In genomic region chr20:33739493-33739892, GRCh38 we compare ENCODE assay signal across 21 cellular contexts. TPM values are rescaled to one million over a fixed set of nuclear protein-coding genes. Genes with fewer than 3 reads are reported as not detected.
DNase-seq lines count a peak whose midpoint lies in the region; ATAC-seq, FAIRE-seq and TF ChIP-seq lines count a peak whose summit lies in the region.
"Had no signal": no experiment of that assay in that cellular context is flagged by ENCODE, and none has a peak within 500 bp of the region (broad histone marks: within the 10 kb centered on the region; RNA-seq: fewer than 3 reads in every experiment).

No MANE protein-coding gene starts in this region.

- H3K9ac ChIP-seq in HepG2 (ENCODE audit: insufficient read depth, low read depth, low read length) (no peak overlapping the region), H1 (replicated peaks in 1 of 4; ENCODE audit: extremely low read depth in 1 of 4, low read depth in 3 of 4, low read length in 3 of 4) (no peak overlapping the region), neuronal stem cell (ENCODE audit: low read depth, low read length, poor library complexity) (no peak overlapping the region)
- H3K9ac ChIP-seq: BLaER1 treated with 17β-estradiol and CSF1 and Interleukin-3, amounts not matched to agents 10 nM and 100 nM; GM23248 had no signal

- 56% methylated on average over 7 of the region's 7 CpGs for WGBS in HepG2 (ENCODE audit: low lambda C conversion rate)
- WGBS in right lobe of liver (ENCODE audit: insufficient coverage, low coverage, low lambda C conversion rate, missing lambda C conversion rate), result 89% methylated on average over 7 of the region's 7 CpGs
- 93% methylated on average over 7 of the region's 7 CpGs; no CpG with 5 or more reads in 1 of the 2 experiments for WGBS in H1 (ENCODE audit: extremely low coverage in 1 of 2, insufficient coverage in 1 of 2, insufficient read length in 1 of 2, insufficient replicate concordance in 2 of 2, low coverage in 1 of 2, low lambda C conversion rate in 2 of 2, missing lambda C conversion rate in 1 of 2), 2 experiments
- no CpG with 5 or more reads among the region's 7 CpGs for WGBS in neuronal stem cell (ENCODE audit: extremely low coverage in 2 of 2, insufficient read length in 2 of 2, insufficient replicate concordance in 1 of 2), 2 donors

- TF ChIP-seq EP300 in HepG2 (IDR thresholded peaks at IDR 0.05; ENCODE audit: low read depth in 2 of 2, low read length in 2 of 2) (no peak), HepG2 (CRISPR knock-in tag; IDR thresholded peaks at IDR 0.05; ENCODE audit: borderline replicate concordance) (no peak), H1 (IDR thresholded peaks at IDR 0.05; ENCODE audit: borderline replicate concordance in 1 of 2, low read depth in 2 of 2, low read length in 2 of 2) (no peak)

- intact Hi-C loops in HepG2 (cut with micrococcal nuclease; ENCODE audit: unreplicated experiment) (loop anchor here (10.0 kb wide), 1 partner anchor 295 kb away; the partner anchor contains the start of gene SNTA1), right lobe of liver (cut with DNase I) (no loop called here), Calu3 (cut with micrococcal nuclease; ENCODE audit: unreplicated experiment) (no loop called here)

- no peak overlapping the region for H3K18ac ChIP-seq in H1 (ENCODE audit: extremely low read depth, low read length)
- H3K18ac ChIP-seq in neuronal stem cell (ENCODE audit: low read length), result no peak overlapping the region

- H3K23ac ChIP-seq in H1 (ENCODE audit: insufficient read length) (no peak overlapping the region), neuronal stem cell (ENCODE audit: low read depth, low read length, poor library complexity) (no peak overlapping the region)

- no peak for DNase-seq in HepG2 (ENCODE audit: low spot score)
- no peak for DNase-seq in right lobe of liver
- no peak for DNase-seq in H1 (ENCODE audit: low read depth in 1 of 2, low spot score in 2 of 2)
- no peak for DNase-seq in neuronal stem cell (ENCODE audit: low spot score)
- no peak for DNase-seq in OCI-M1 (lab: John Stamatoyannopoulos, UW)
- no peak for DNase-seq in WERI-Rb-1
- no peak for DNase-seq in Calu3
- DNase-seq: BE2C; CD4-positive, alpha-beta T cell; CD8-positive, alpha-beta memory T cell; DMS79; GDM1; H9 had no signal

- H4K5ac ChIP-seq in H1 (ENCODE audit: insufficient read length, low read depth, low read length), result no peak overlapping the region

- H3K36me3 ChIP-seq in HepG2 (replicated peaks in 1 of 2; ENCODE audit: control insufficient read depth in 1 of 2, insufficient read depth in 2 of 2, low read length in 2 of 2), result no peaks in the 10 kb centered on the region
- no peaks in the 10 kb centered on the region for H3K36me3 ChIP-seq in right lobe of liver
- no peaks in the 10 kb centered on the region; a peak in 1 of 8 replicates for H3K36me3 ChIP-seq in H1 (ENCODE audit: control insufficient read depth in 2 of 4, insufficient read depth in 4 of 4, low read length in 3 of 4)
- H3K36me3 ChIP-seq in neuronal stem cell (replicated peaks in 1 of 2; ENCODE audit: control insufficient read depth in 2 of 2, insufficient read depth in 2 of 2, low read length in 2 of 2), result no peaks in the 10 kb centered on the region
- H3K36me3 ChIP-seq in WERI-Rb-1, result no peaks in the 10 kb centered on the region
- H3K36me3 ChIP-seq: BE2C had no signal

- H3K27ac Mint-ChIP-seq in Calu3 (ENCODE audit: unreplicated experiment), result no peak overlapping the region
- H3K27ac Mint-ChIP-seq: CD4-positive, alpha-beta T cell; CD8-positive, alpha-beta memory T cell had no signal

- POLR2A ChIA-PET in HepG2 (lab: Yijun Ruan, JAX) (no interaction called here), H1 (lab: Charles Lee; ENCODE audit: partially characterized antibody) (no interaction called here)

- no peak for TF ChIP-seq RAD21 in HepG2 (CRISPR knock-in tag; IDR thresholded peaks at IDR 0.05)
- TF ChIP-seq RAD21 in H1 (IDR thresholded peaks at IDR 0.05 in 1 of 2, conservative IDR thresholded peaks at IDR 0.05 in 1 of 2; ENCODE audit: low read depth in 2 of 2, low read length in 2 of 2), result no peak

- no peak; the same call in 2 of the 3 replicates for ATAC-seq in HepG2
- ATAC-seq in right lobe of liver, result no peak
- ATAC-seq: GM12878, HCT116 had no signal

- peaks cover 12% of the 10 kb centered on the region for H3K36me3 Mint-ChIP-seq in Calu3 (ENCODE audit: insufficient read depth, unreplicated experiment)

- H2BK12ac ChIP-seq in H1 (ENCODE audit: low read depth, low read length) (no peak overlapping the region), neuronal stem cell (ENCODE audit: low read length) (no peak overlapping the region)

- H3K27ac ChIP-seq in HepG2 (ENCODE audit: extremely low read length, insufficient read depth, low read length) (no peak overlapping the region), right lobe of liver (no peak overlapping the region), H1 (ENCODE audit: low read depth, low read length) (no peak overlapping the region), neuronal stem cell (replicated peaks; ENCODE audit: low read length) (no peak overlapping the region), WERI-Rb-1 (no peak overlapping the region)
- H3K27ac ChIP-seq: 22Rv1; BLaER1 treated with 17β-estradiol and CSF1 and Interleukin-3, amounts not matched to agents 10 nM and 100 nM; GM23248 had no signal

- H3K14ac ChIP-seq in H1 (ENCODE audit: insufficient read length), result no peak overlapping the region
- no peak overlapping the region for H3K14ac ChIP-seq in neuronal stem cell (ENCODE audit: low read length)

- in situ Hi-C loops in HepG2 (cut with HindIII; ENCODE audit: extremely low pct_ligation_motif_present, low pct_unique_long_range_greater_than_20kb), result no loop called here

- FAIRE-seq in HepG2 (lab: Jason Lieb, UNC) (no peak), H1 (lab: Jason Lieb, UNC) (no peak)
- FAIRE-seq: A204.1, GM12878, GM19239 had no signal

- H3K27me3 Mint-ChIP-seq in Calu3 (ENCODE audit: unreplicated experiment), result no peaks in the 10 kb centered on the region
- H3K27me3 Mint-ChIP-seq: CD4-positive, alpha-beta T cell; CD8-positive, alpha-beta memory T cell had no signal

- H2BK20ac ChIP-seq in H1 (ENCODE audit: low read length), result no peak overlapping the region

- BruUV-seq in HepG2 (replicated peaks; lab: Mats Ljungman, UMichigan) (no TSS peak), Calu3 (replicated peaks; lab: Mats Ljungman, UMichigan) (no TSS peak)

- no peak overlapping the region for H3K4me3 Mint-ChIP-seq in Calu3 (ENCODE audit: low read depth, unreplicated experiment)
- H3K4me3 Mint-ChIP-seq: CD14-positive monocyte; CD4-positive, alpha-beta T cell; CD8-positive, alpha-beta memory T cell; H9 had no signal

- H2BK15ac ChIP-seq in H1 (ENCODE audit: low read length), result no peak overlapping the region
- H2BK15ac ChIP-seq in neuronal stem cell (ENCODE audit: low read length), result no peak overlapping the region

- no peak overlapping the region for H3K4ac ChIP-seq in H1 (replicated peaks; ENCODE audit: insufficient read length, low read depth, low read length)
- H3K4ac ChIP-seq in neuronal stem cell (ENCODE audit: low read length), result no peak overlapping the region

- H3K23me2 ChIP-seq in H1 (ENCODE audit: low read depth, low read length), result no peaks in the 10 kb centered on the region

- H3K4me1 ChIP-seq in HepG2 (ENCODE audit: insufficient read depth, low read length), result peaks cover 9% of the 10 kb centered on the region
- no peaks in the 10 kb centered on the region for H3K4me1 ChIP-seq in right lobe of liver
- H3K4me1 ChIP-seq in H1 (replicated peaks in 1 of 4; ENCODE audit: control insufficient read depth in 3 of 4, insufficient read depth in 4 of 4, low read length in 3 of 4), result peaks cover 0 to 4% (median 0%) of the 10 kb centered on the region in 4 experiments; a peak in 2 of 7 replicates
- peaks cover 0 to 4% of the 10 kb centered on the region in 2 donors for H3K4me1 ChIP-seq in neuronal stem cell (ENCODE audit: control insufficient read depth in 2 of 2, insufficient read depth in 1 of 2, low read depth in 1 of 2, low read length in 2 of 2)
- H3K4me1 ChIP-seq: BE2C had no signal

- CTCF ChIA-PET in HepG2 (lab: Yijun Ruan, JAX; ENCODE audit: low intra/inter-chr PET ratio, low total read pairs) (no interaction called here), H1 (lab: Charles Lee; ENCODE audit: partially characterized antibody) (interaction anchor here (0.6 to 1.2 kb wide), 2 partner anchors 53 to 320 kb away, joined by 3 read pairs; no protein-coding TSS in a partner anchor), Calu3 (lab: Charles Lee) (no interaction called here)

- H3K79me2 ChIP-seq in HepG2 (ENCODE audit: insufficient read depth, low read length), result no peaks in the 10 kb centered on the region
- H3K79me2 ChIP-seq in H1 (ENCODE audit: control insufficient read depth in 1 of 2, insufficient read depth in 2 of 2, low read length in 2 of 2), result no peaks in the 10 kb centered on the region

- no peak overlapping the region for H3K56ac ChIP-seq in H1 (replicated peaks; ENCODE audit: insufficient read length, low read depth, low read length)

- TF ChIP-seq CTCF in HepG2 (CRISPR knock-in tag; IDR thresholded peaks at IDR 0.05), result no peak
- TF ChIP-seq CTCF in right lobe of liver (IDR thresholded peaks at IDR 0.05), result no peak
- no peak for TF ChIP-seq CTCF in H1 (IDR thresholded peaks at IDR 0.05; ENCODE audit: control extremely low read depth in 1 of 3, insufficient read depth in 1 of 3, low read depth in 1 of 3, low read length in 3 of 3)
- TF ChIP-seq CTCF in WERI-Rb-1 (IDR thresholded peaks at IDR 0.05; ENCODE audit: low read depth, low read length), result no peak
- no peak for TF ChIP-seq CTCF in Calu3 (IDR thresholded peaks at IDR 0.05; ENCODE audit: unreplicated experiment)

- H2AFZ ChIP-seq in HepG2 (ENCODE audit: low read length), result no peak overlapping the region
- H2AFZ ChIP-seq in H1 (ENCODE audit: low read length), result no peak overlapping the region
- H2AFZ ChIP-seq in neuronal stem cell (ENCODE audit: low read length), result peak overlapping the region; percentile 38
- H2AFZ ChIP-seq: GM23248 had no signal

- H3K4me3 ChIP-seq in HepG2 (replicated peaks in 1 of 3; ENCODE audit: insufficient read depth in 1 of 3, low read depth in 2 of 3, low read length in 3 of 3), result no peak overlapping the region
- H3K4me3 ChIP-seq in right lobe of liver, result no peak overlapping the region
- H3K4me3 ChIP-seq in H1 (ENCODE audit: extremely low read depth in 1 of 4, insufficient read depth in 2 of 4, low read depth in 3 of 4, low read length in 4 of 4), result no peak overlapping the region
- no peak overlapping the region for H3K4me3 ChIP-seq in neuronal stem cell (ENCODE audit: low read length in 2 of 2)
- H3K4me3 ChIP-seq in WERI-Rb-1 (ENCODE audit: low read depth, low read length), result no peak overlapping the region
- H3K4me3 ChIP-seq: BLaER1 treated with 17β-estradiol and CSF1 and Interleukin-3, amounts not matched to agents 10 nM and 100 nM; GM12878; GM23248 had no signal

- no peaks in the 10 kb centered on the region; the same call in 1 of the 2 replicates for H3K79me1 ChIP-seq in H1 (ENCODE audit: low read depth, low read length)
- no peaks in the 10 kb centered on the region for H3K79me1 ChIP-seq in neuronal stem cell (ENCODE audit: low read depth, low read length)

- peaks cover 12% of the 10 kb centered on the region for H3K9me3 Mint-ChIP-seq in Calu3 (ENCODE audit: low read depth, unreplicated experiment)

- no peak overlapping the region; the same call in 1 of the 2 replicates for H3K4me2 ChIP-seq in HepG2 (ENCODE audit: low read depth, low read length)
- H3K4me2 ChIP-seq in H1 (ENCODE audit: insufficient read depth in 1 of 2, low read depth in 2 of 2, low read length in 2 of 2), result no peak overlapping the region
- no peak overlapping the region for H3K4me2 ChIP-seq in neuronal stem cell (ENCODE audit: insufficient read depth, low read length, poor library complexity, severe bottlenecking)
- H3K4me2 ChIP-seq: BLaER1 treated with 17β-estradiol and CSF1 and Interleukin-3, amounts not matched to agents 10 nM and 100 nM had no signal

- H2BK120ac ChIP-seq in H1 (replicated peaks; ENCODE audit: low read depth, low read length), result no peak overlapping the region
- no peak overlapping the region for H2BK120ac ChIP-seq in neuronal stem cell (ENCODE audit: low read depth, low read length)

- peak overlapping the region; percentile 39; the same call in 1 of the 2 replicates for H2AK5ac ChIP-seq in H1 (ENCODE audit: low read depth, low read length)
- peak overlapping the region; percentile 60 for H2AK5ac ChIP-seq in neuronal stem cell (ENCODE audit: low read depth, low read length)

- peak overlapping the region; percentile 81 for H4K91ac ChIP-seq in H1 (replicated peaks; ENCODE audit: insufficient read length, low read length)
- H4K91ac ChIP-seq in neuronal stem cell (ENCODE audit: low read depth, low read length, poor library complexity), result no peak overlapping the region

- H4K20me1 ChIP-seq in HepG2 (ENCODE audit: insufficient read depth, low read length), result no peaks in the 10 kb centered on the region
- H4K20me1 ChIP-seq in H1 (replicated peaks in 1 of 2; ENCODE audit: control insufficient read depth in 1 of 2, insufficient read depth in 2 of 2, low read length in 2 of 2), result peaks cover 0 to 3% of the 10 kb centered on the region in 2 experiments
- H4K20me1 ChIP-seq: BLaER1 treated with 17β-estradiol and CSF1 and Interleukin-3, amounts not matched to agents 10 nM and 100 nM had no signal

- H3K27me3 ChIP-seq in HepG2 (ENCODE audit: control insufficient read depth in 1 of 2, insufficient read depth in 2 of 2, low read length in 2 of 2) (no peaks in the 10 kb centered on the region), right lobe of liver (no peaks in the 10 kb centered on the region), H1 (replicated peaks in 1 of 4; ENCODE audit: control insufficient read depth in 3 of 4, extremely low read depth in 1 of 4, insufficient read depth in 3 of 4, low read length in 3 of 4) (no peaks in the 10 kb centered on the region), neuronal stem cell (ENCODE audit: control insufficient read depth in 3 of 3, insufficient read depth in 3 of 3, low read depth in 1 of 3, low read length in 3 of 3) (no peaks in the 10 kb centered on the region), WERI-Rb-1 (ENCODE audit: insufficient read depth, low read depth, severe bottlenecking) (no peaks in the 10 kb centered on the region)
- H3K27me3 ChIP-seq: BE2C; BLaER1 treated with 17β-estradiol and CSF1 and Interleukin-3, amounts not matched to agents 10 nM and 100 nM had no signal

- H3K9me3 ChIP-seq in HepG2 (ENCODE audit: low read length) (peaks cover 28% of the 10 kb centered on the region), right lobe of liver (peaks cover 0 to 12% (median 0%) of the 10 kb centered on the region in 4 donors), H1 (ENCODE audit: insufficient read depth in 2 of 2, low read depth in 1 of 2, low read length in 1 of 2) (peaks cover 6 to 10% of the 10 kb centered on the region in 2 experiments), neuronal stem cell (replicated peaks in 1 of 2; ENCODE audit: control insufficient read depth in 2 of 2, insufficient read depth in 1 of 2, low read depth in 1 of 2, low read length in 2 of 2) (peaks cover 10 to 14% of the 10 kb centered on the region in 2 donors), WERI-Rb-1 (ENCODE audit: severe bottlenecking) (peaks cover 15% of the 10 kb centered on the region)

- H2BK5ac ChIP-seq in H1 (ENCODE audit: low read depth, low read length), result no peak overlapping the region
- no peak overlapping the region for H2BK5ac ChIP-seq in neuronal stem cell (ENCODE audit: low read length)

- TF ChIP-seq POLR2A in HepG2 (IDR thresholded peaks at IDR 0.05; ENCODE audit: insufficient read depth in 1 of 2, low read depth in 2 of 2, low read length in 2 of 2), result no peak
- no peak for TF ChIP-seq POLR2A in right lobe of liver (IDR thresholded peaks at IDR 0.05)
- no peak for TF ChIP-seq POLR2A in H1 (IDR thresholded peaks at IDR 0.05; ENCODE audit: control extremely low read depth in 1 of 2, low read depth in 2 of 2, low read length in 2 of 2)

- H4K8ac ChIP-seq in H1 (ENCODE audit: extremely low read depth, insufficient read depth, low read length) (no peak overlapping the region), neuronal stem cell (ENCODE audit: low read depth, low read length) (no peak overlapping the region)

- H3K4me1 Mint-ChIP-seq in Calu3 (ENCODE audit: low read depth, unreplicated experiment), result peaks cover 19% of the 10 kb centered on the region

RNA-seq across cellular contexts. Expression of gene ZNF341, which starts 7.7 kb away (rescaled TPM):
- total RNA-seq in HepG2 (2016; rRNA removed; fragmentation: Illumina TruSeq; extraction: Trizol) (0.97 and 1.1 TPM in 2 replicates), right lobe of liver (1 to 10 TPM in 5 of 6 experiments, under 1 TPM in 1; 0.99 to 2.0 (median 1.6) TPM), Calu3 (2022) (10.2 and 12.9 TPM in 2 replicates)
- 0.26 and 0.40 TPM in 2 replicates for total RNA-seq in HepG2 (2016; cell fraction: cytosol; rRNA removed; fragmentation: Illumina TruSeq; extraction: Trizol; ENCODE audit: low read depth)
- total RNA-seq in HepG2 (2016; cell fraction: insoluble cytoplasmic fraction; rRNA removed; fragmentation: Illumina TruSeq; extraction: Trizol), result 0.85 and 1.00 TPM in 2 replicates
- 0.43 and 0.59 TPM in 2 replicates for total RNA-seq in HepG2 (2016; cell fraction: membrane; rRNA removed; fragmentation: Illumina TruSeq; extraction: Trizol)
- 1.3 and 1.4 TPM in 2 replicates for total RNA-seq in HepG2 (2016; cell fraction: nucleus; rRNA removed; fragmentation: Illumina TruSeq; extraction: Trizol)
- polyA plus RNA-seq in HepG2 (2011; rRNA removed) (2.2 TPM in 2 replicates), H1 (2011; rRNA removed) (5.8 and 7.0 TPM in 2 replicates)
- polyA plus RNA-seq in HepG2 (2011; cell fraction: cytosol; rRNA removed), result 0.87 and 0.94 TPM in 2 replicates
- polyA plus RNA-seq in HepG2 (2011; cell fraction: nucleus; rRNA removed), result 5.0 and 6.3 TPM in 2 replicates
- 0.99 and 1.6 TPM in 2 replicates for polyA plus RNA-seq in HepG2 (2012)
- polyA plus RNA-seq in HepG2 (2016; cell fraction: cytosol; fragmentation: Illumina TruSeq; extraction: Trizol; ENCODE audit: low read depth), result 0.21 and 0.25 TPM in 2 replicates
- 1.0 and 1.3 TPM in 2 replicates for polyA plus RNA-seq in HepG2 (2016; cell fraction: insoluble cytoplasmic fraction; fragmentation: Illumina TruSeq; extraction: Trizol; ENCODE audit: low read depth)
- polyA plus RNA-seq in HepG2 (2016; cell fraction: membrane; fragmentation: Illumina TruSeq; extraction: Trizol; ENCODE audit: low read depth), result 0.33 and 0.47 TPM in 2 replicates
- polyA plus RNA-seq in HepG2 (2016; cell fraction: nucleus; fragmentation: Illumina TruSeq; extraction: Trizol; ENCODE audit: insufficient read depth, low read depth), result 4.5 and 5.6 TPM in 2 replicates
- 3.5 and 6.0 TPM in 2 replicates for polyA minus RNA-seq in HepG2 (2011; rRNA and poly(A)+ RNA removed; ENCODE audit: low replicate concordance)
- polyA minus RNA-seq in HepG2 (2011; cell fraction: cytosol; rRNA and poly(A)+ RNA removed), result 0.88 and 1.3 TPM in 2 replicates
- 2.2 and 2.3 TPM in 2 replicates for polyA minus RNA-seq in HepG2 (2011; cell fraction: nucleus; rRNA and poly(A)+ RNA removed)
- total RNA-seq in H1 (2021; fragmentation: NEBNext Ultra II Directional; extraction: Animal tissue kit (Norgen Biotek cat#: 25700)), result 6.3 and 6.4 TPM in 2 replicates
- polyA plus RNA-seq in H1 (2011; cell fraction: cytosol; rRNA removed), result 3.3 TPM
- 6.9 TPM for polyA plus RNA-seq in H1 (2011; cell fraction: nucleus; rRNA removed)
- 5.0 to 7.4 TPM (median 5.6 TPM) in 4 replicates for polyA plus RNA-seq in H1 (2012, experiment 1 of 2)
- 6.7 TPM for polyA plus RNA-seq in H1 (2012, experiment 2 of 2)
- 3.9 TPM for polyA plus RNA-seq in H1 (2013, experiment 1 of 2)
- 3.7 TPM for polyA plus RNA-seq in H1 (2013, experiment 2 of 2)
- polyA minus RNA-seq in H1 (2011; rRNA and poly(A)+ RNA removed), result 5.5 TPM in 2 replicates
- 4.7 TPM for polyA minus RNA-seq in H1 (2011; cell fraction: cytosol; rRNA and poly(A)+ RNA removed)
- 3.9 TPM for polyA minus RNA-seq in H1 (2011; cell fraction: nucleus; rRNA and poly(A)+ RNA removed)
- 1.6 TPM for polyA plus RNA-seq in neuronal stem cell (2013, experiment 1 of 2)
- 1.6 TPM for polyA plus RNA-seq in neuronal stem cell (2013, experiment 2 of 2)

RNA-seq across cellular contexts. Expression of gene PXMP4, which starts 19.4 kb away (rescaled TPM):
- total RNA-seq in HepG2 (2016; rRNA removed; fragmentation: Illumina TruSeq; extraction: Trizol) (not detected in 2 replicates), right lobe of liver (10 to 100 TPM in 4 of 6 experiments, 1 to 10 TPM in 2; 5.5 to 17.8 (median 12.9) TPM), Calu3 (2022) (18.7 and 20.3 TPM in 2 replicates)
- not detected in 2 replicates for total RNA-seq in HepG2 (2016; cell fraction: cytosol; rRNA removed; fragmentation: Illumina TruSeq; extraction: Trizol; ENCODE audit: low read depth)
- not detected in 2 replicates for total RNA-seq in HepG2 (2016; cell fraction: insoluble cytoplasmic fraction; rRNA removed; fragmentation: Illumina TruSeq; extraction: Trizol)
- not detected in 2 replicates for total RNA-seq in HepG2 (2016; cell fraction: membrane; rRNA removed; fragmentation: Illumina TruSeq; extraction: Trizol)
- total RNA-seq in HepG2 (2016; cell fraction: nucleus; rRNA removed; fragmentation: Illumina TruSeq; extraction: Trizol), result not detected in 2 replicates
- polyA plus RNA-seq in HepG2 (2011; rRNA removed) (not detected in 2 replicates), H1 (2011; rRNA removed) (3.4 and 5.5 TPM in 2 replicates)
- 0.01 TPM in 1 of 2 replicates, not detected in the other for polyA plus RNA-seq in HepG2 (2011; cell fraction: cytosol; rRNA removed)
- not detected in 2 replicates for polyA plus RNA-seq in HepG2 (2011; cell fraction: nucleus; rRNA removed)
- polyA plus RNA-seq in HepG2 (2012), result 0.07 TPM in 1 of 2 replicates, not detected in the other
- polyA plus RNA-seq in HepG2 (2016; cell fraction: cytosol; fragmentation: Illumina TruSeq; extraction: Trizol; ENCODE audit: low read depth), result not detected in 2 replicates
- polyA plus RNA-seq in HepG2 (2016; cell fraction: insoluble cytoplasmic fraction; fragmentation: Illumina TruSeq; extraction: Trizol; ENCODE audit: low read depth), result not detected in 2 replicates
- polyA plus RNA-seq in HepG2 (2016; cell fraction: membrane; fragmentation: Illumina TruSeq; extraction: Trizol; ENCODE audit: low read depth), result not detected in 2 replicates
- not detected in 2 replicates for polyA plus RNA-seq in HepG2 (2016; cell fraction: nucleus; fragmentation: Illumina TruSeq; extraction: Trizol; ENCODE audit: insufficient read depth, low read depth)
- 0.20 and 11.4 TPM in 2 replicates for polyA minus RNA-seq in HepG2 (2011; rRNA and poly(A)+ RNA removed; ENCODE audit: low replicate concordance)
- polyA minus RNA-seq in HepG2 (2011; cell fraction: cytosol; rRNA and poly(A)+ RNA removed), result not detected in 2 replicates
- not detected in 2 replicates for polyA minus RNA-seq in HepG2 (2011; cell fraction: nucleus; rRNA and poly(A)+ RNA removed)
- total RNA-seq in H1 (2021; fragmentation: NEBNext Ultra II Directional; extraction: Animal tissue kit (Norgen Biotek cat#: 25700)), result 3.3 and 4.1 TPM in 2 replicates
- polyA plus RNA-seq in H1 (2011; cell fraction: cytosol; rRNA removed), result 3.4 TPM
- 3.8 TPM for polyA plus RNA-seq in H1 (2011; cell fraction: nucleus; rRNA removed)
- 1.6 to 3.5 TPM (median 2.6 TPM) in 4 replicates for polyA plus RNA-seq in H1 (2012, experiment 1 of 2)
- polyA plus RNA-seq in H1 (2012, experiment 2 of 2), result 1.7 TPM
- 3.2 TPM for polyA plus RNA-seq in H1 (2013, experiment 1 of 2)
- 3.3 TPM for polyA plus RNA-seq in H1 (2013, experiment 2 of 2)
- polyA minus RNA-seq in H1 (2011; rRNA and poly(A)+ RNA removed), result 3.6 and 4.1 TPM in 2 replicates
- polyA minus RNA-seq in H1 (2011; cell fraction: cytosol; rRNA and poly(A)+ RNA removed), result 1.4 TPM
- 1.1 TPM for polyA minus RNA-seq in H1 (2011; cell fraction: nucleus; rRNA and poly(A)+ RNA removed)
- 3.3 TPM for polyA plus RNA-seq in neuronal stem cell (2013, experiment 1 of 2)
- 3.1 TPM for polyA plus RNA-seq in neuronal stem cell (2013, experiment 2 of 2)

RNA-seq across cellular contexts. Expression of gene E2F1, which starts 53.3 kb away (rescaled TPM):
- total RNA-seq in HepG2 (2016; rRNA removed; fragmentation: Illumina TruSeq; extraction: Trizol) (25.3 and 39.4 TPM in 2 replicates), right lobe of liver (1 to 10 TPM in 2 of 6 experiments, under 1 TPM in 4; 0.24 to 8.8 (median 0.77) TPM), Calu3 (2022) (56.9 and 62.3 TPM in 2 replicates)
- 23.5 and 26.5 TPM in 2 replicates for total RNA-seq in HepG2 (2016; cell fraction: cytosol; rRNA removed; fragmentation: Illumina TruSeq; extraction: Trizol; ENCODE audit: low read depth)
- total RNA-seq in HepG2 (2016; cell fraction: insoluble cytoplasmic fraction; rRNA removed; fragmentation: Illumina TruSeq; extraction: Trizol), result 22.9 and 41.6 TPM in 2 replicates
- total RNA-seq in HepG2 (2016; cell fraction: membrane; rRNA removed; fragmentation: Illumina TruSeq; extraction: Trizol), result 49.7 and 51.9 TPM in 2 replicates
- total RNA-seq in HepG2 (2016; cell fraction: nucleus; rRNA removed; fragmentation: Illumina TruSeq; extraction: Trizol), result 29.5 and 34.7 TPM in 2 replicates
- polyA plus RNA-seq in HepG2 (2011; rRNA removed) (22.5 and 25.5 TPM in 2 replicates), H1 (2011; rRNA removed) (33.4 and 56.3 TPM in 2 replicates)
- polyA plus RNA-seq in HepG2 (2011; cell fraction: cytosol; rRNA removed), result 14.5 and 25.4 TPM in 2 replicates
- 50.7 and 66.4 TPM in 2 replicates for polyA plus RNA-seq in HepG2 (2011; cell fraction: nucleus; rRNA removed)
- polyA plus RNA-seq in HepG2 (2012), result 14.4 and 23.5 TPM in 2 replicates
- 39.6 and 41.6 TPM in 2 replicates for polyA plus RNA-seq in HepG2 (2016; cell fraction: cytosol; fragmentation: Illumina TruSeq; extraction: Trizol; ENCODE audit: low read depth)
- 32.3 and 37.3 TPM in 2 replicates for polyA plus RNA-seq in HepG2 (2016; cell fraction: insoluble cytoplasmic fraction; fragmentation: Illumina TruSeq; extraction: Trizol; ENCODE audit: low read depth)
- polyA plus RNA-seq in HepG2 (2016; cell fraction: membrane; fragmentation: Illumina TruSeq; extraction: Trizol; ENCODE audit: low read depth), result 56.5 and 59.4 TPM in 2 replicates
- 97.6 and 106 TPM in 2 replicates for polyA plus RNA-seq in HepG2 (2016; cell fraction: nucleus; fragmentation: Illumina TruSeq; extraction: Trizol; ENCODE audit: insufficient read depth, low read depth)
- 35.0 and 64.5 TPM in 2 replicates for polyA minus RNA-seq in HepG2 (2011; rRNA and poly(A)+ RNA removed; ENCODE audit: low replicate concordance)
- 7.4 and 10.7 TPM in 2 replicates for polyA minus RNA-seq in HepG2 (2011; cell fraction: cytosol; rRNA and poly(A)+ RNA removed)
- 8.0 and 10.6 TPM in 2 replicates for polyA minus RNA-seq in HepG2 (2011; cell fraction: nucleus; rRNA and poly(A)+ RNA removed)
- total RNA-seq in H1 (2021; fragmentation: NEBNext Ultra II Directional; extraction: Animal tissue kit (Norgen Biotek cat#: 25700)), result 35.3 and 35.8 TPM in 2 replicates
- 44.6 TPM for polyA plus RNA-seq in H1 (2011; cell fraction: cytosol; rRNA removed)
- polyA plus RNA-seq in H1 (2011; cell fraction: nucleus; rRNA removed), result 121 TPM
- 32.0 to 45.5 TPM (median 42.4 TPM) in 4 replicates for polyA plus RNA-seq in H1 (2012, experiment 1 of 2)
- 36.8 TPM for polyA plus RNA-seq in H1 (2012, experiment 2 of 2)
- polyA plus RNA-seq in H1 (2013, experiment 1 of 2), result 25.5 TPM
- polyA plus RNA-seq in H1 (2013, experiment 2 of 2), result 23.3 TPM
- polyA minus RNA-seq in H1 (2011; rRNA and poly(A)+ RNA removed), result 21.5 and 26.8 TPM in 2 replicates
- polyA minus RNA-seq in H1 (2011; cell fraction: cytosol; rRNA and poly(A)+ RNA removed), result 17.8 TPM
- polyA minus RNA-seq in H1 (2011; cell fraction: nucleus; rRNA and poly(A)+ RNA removed), result 22.2 TPM
- polyA plus RNA-seq in neuronal stem cell (2013, experiment 1 of 2), result 20.5 TPM
- 19.9 TPM for polyA plus RNA-seq in neuronal stem cell (2013, experiment 2 of 2)
